11 cellular contexts compared by ENCODE assay signal in the genomic region with DNA sequence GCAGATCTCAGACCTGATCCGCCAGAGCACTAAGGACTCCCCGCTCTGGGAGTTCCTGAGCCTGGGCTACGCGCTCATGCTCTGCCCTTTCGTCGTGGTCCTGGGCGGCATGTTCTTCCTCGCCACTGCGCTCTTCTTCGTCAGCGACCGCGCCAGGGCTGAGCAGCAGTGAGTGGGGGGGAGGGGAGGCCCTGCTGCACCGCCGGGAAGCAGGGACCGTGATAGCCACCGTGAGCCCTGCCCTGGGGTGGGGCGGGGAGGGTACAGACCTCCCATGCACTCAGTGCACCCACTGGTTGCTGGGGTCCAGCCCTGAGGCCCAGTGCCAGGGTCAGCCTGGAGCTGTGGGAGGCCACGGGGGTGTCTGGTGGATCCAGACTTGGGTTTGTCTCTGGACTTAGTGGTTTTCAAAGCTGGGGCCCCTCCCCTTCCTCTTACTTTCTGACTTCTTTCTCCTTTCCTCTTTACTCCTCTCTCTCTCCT. TPM values are rescaled to one million over a fixed set of nuclear protein-coding genes. Genes with fewer than 3 reads are reported as not detected.
DNase-seq lines count a peak whose midpoint lies in the region; ATAC-seq and TF ChIP-seq lines count a peak whose summit lies in the region.
"Had no signal": no experiment of that assay in that cellular context is flagged by ENCODE, and none has a peak within 500 bp of the region (broad histone marks: within the 10 kb centered on the region; RNA-seq: fewer than 3 reads in every experiment).

No MANE protein-coding gene starts in this region.

- no peak for TF ChIP-seq POLR2A in uterus (IDR thresholded peaks at IDR 0.05)

- no peaks in the 10 kb centered on the region for H3K36me3 ChIP-seq in uterus

- intact Hi-C loops in dorsolateral prefrontal cortex (cut with DNase I) (loop anchor here in 1 of 2 donors (5.0 kb wide), 1 partner anchor 114 kb away; no protein-coding TSS in a partner anchor), uterus (cut with DNase I; ENCODE audit: low total_unique reads) (no loop called here)

- H3K4me3 ChIP-seq in dorsolateral prefrontal cortex: peak overlapping the region in 29 of 59 donors; percentile 0 to 61 (median 24)
- peak overlapping the region in 1 of 2 donors; percentile 16 for H3K4me3 ChIP-seq in uterus

- H3K9me3 ChIP-seq in uterus: no peaks in the 10 kb centered on the region

- DNase-seq in activated T-cell treated with anti-CD3 and anti-CD28 coated beads, Interleukin-2, amount 50 U/mL, for 24 hours: peak; percentile 47
- DNase-seq in activated T-cell treated with anti-CD3 and anti-CD28 coated beads, Interleukin-2, amount 50 U/mL, for 72 hours: no peak
- DNase-seq in dorsolateral prefrontal cortex (no peak), medulla oblongata (ENCODE audit: extremely low spot score) (peak; percentile 54), uterus (peak in 1 of 2 donors; percentile 39), NCI-H1417 (lab: John Stamatoyannopoulos, UW) (no peak)
- DNase-seq in activated CD4-positive, alpha-beta T cell treated with anti-CD3 and anti-CD28 coated beads for 1 hour: no peak
- DNase-seq: NCI-H187 treated with DMSO at 0.1 percent for 48 hours had no signal

- H3K27ac Mint-ChIP-seq in activated T-cell treated with anti-CD3 and anti-CD28 coated beads, Interleukin-2, amount 50 U/mL, for 24 hours: no peak overlapping the region
- H3K27ac Mint-ChIP-seq in activated T-cell treated with anti-CD3 and anti-CD28 coated beads, Interleukin-2, amount 50 U/mL, for 72 hours: no peak overlapping the region

- H3K27me3 ChIP-seq in dorsolateral prefrontal cortex (no peaks in the 10 kb centered on the region), uterus (no peaks in the 10 kb centered on the region)

- H3K9me3 Mint-ChIP-seq in activated T-cell treated with anti-CD3 and anti-CD28 coated beads, Interleukin-2, amount 50 U/mL, for 24 hours: no peaks in the 10 kb centered on the region
- no peaks in the 10 kb centered on the region for H3K9me3 Mint-ChIP-seq in activated T-cell treated with anti-CD3 and anti-CD28 coated beads, Interleukin-2, amount 50 U/mL, for 72 hours

- ATAC-seq in activated T-cell treated with anti-CD3 and anti-CD28 coated beads, Interleukin-2, amount 50 U/mL, for 72 hours (replicated peaks in 1 of 2): no peak
- no peak for ATAC-seq in GM18519 (IDR thresholded peaks at IDR 0.05; ENCODE audit: low FRiP score, unreplicated experiment)

- peaks cover 46% of the 10 kb centered on the region for H3K36me3 Mint-ChIP-seq in activated T-cell treated with anti-CD3 and anti-CD28 coated beads, Interleukin-2, amount 50 U/mL, for 24 hours (ENCODE audit: low read depth)
- peaks cover 0 to 5% of the 10 kb centered on the region in 2 donors for H3K36me3 Mint-ChIP-seq in activated T-cell treated with anti-CD3 and anti-CD28 coated beads, Interleukin-2, amount 50 U/mL, for 72 hours (ENCODE audit: insufficient read depth in 2 of 2)

- peaks cover 4% of the 10 kb centered on the region for H3K27me3 Mint-ChIP-seq in activated T-cell treated with anti-CD3 and anti-CD28 coated beads, Interleukin-2, amount 50 U/mL, for 24 hours
- peaks cover 7% of the 10 kb centered on the region for H3K27me3 Mint-ChIP-seq in activated T-cell treated with anti-CD3 and anti-CD28 coated beads, Interleukin-2, amount 50 U/mL, for 72 hours (ENCODE audit: low read depth)

- peaks cover 2% of the 10 kb centered on the region for H3K4me1 Mint-ChIP-seq in activated T-cell treated with anti-CD3 and anti-CD28 coated beads, Interleukin-2, amount 50 U/mL, for 24 hours (ENCODE audit: low read depth)
- no peaks in the 10 kb centered on the region for H3K4me1 Mint-ChIP-seq in activated T-cell treated with anti-CD3 and anti-CD28 coated beads, Interleukin-2, amount 50 U/mL, for 72 hours (ENCODE audit: low read depth)

- TF ChIP-seq CTCF in dorsolateral prefrontal cortex (IDR thresholded peaks at IDR 0.05 in 54 of 56, conservative IDR thresholded peaks at IDR 0.05 in 2 of 56; ENCODE audit: low read depth in 1 of 56, partially characterized antibody in 56 of 56) (no peak), uterus (IDR thresholded peaks at IDR 0.05) (no peak)

- peaks cover 0 to 13% of the 10 kb centered on the region in 2 donors for H3K4me1 ChIP-seq in uterus

- H3K4me3 Mint-ChIP-seq in activated T-cell treated with anti-CD3 and anti-CD28 coated beads, Interleukin-2, amount 50 U/mL, for 24 hours: no peak overlapping the region
- no peak overlapping the region for H3K4me3 Mint-ChIP-seq in activated T-cell treated with anti-CD3 and anti-CD28 coated beads, Interleukin-2, amount 50 U/mL, for 72 hours

- peak overlapping the region; percentile 71 to 100 (median 98) for H3K27ac ChIP-seq in dorsolateral prefrontal cortex
- H3K27ac ChIP-seq in uterus: peak overlapping the region; percentile 39 to 52

RNA-seq across cellular contexts. Expression of a gene that starts 18.9 kb away (rescaled TPM):
- 10 to 100 TPM; 44.5 to 55.7 TPM for total RNA-seq in activated T-cell treated with anti-CD3 and anti-CD28 coated beads, Interleukin-2, amount 50 U/mL, for 72 hours
- total RNA-seq in dorsolateral prefrontal cortex: 100 to 1,000 TPM in 2 of 120 experiments, 10 to 100 TPM in 118; 49.9 to 110 (median 68.5) TPM
- 10 to 100 TPM; 10.9 to 64.7 (median 25.2) TPM for total RNA-seq in uterus

RNA-seq across cellular contexts. Expression of a gene that starts 24.1 kb away (rescaled TPM):
- total RNA-seq in activated T-cell treated with anti-CD3 and anti-CD28 coated beads, Interleukin-2, amount 50 U/mL, for 72 hours: not detected
- under 1 TPM in 1 of 120 experiments, not detected in 119; 0.29 TPM for total RNA-seq in dorsolateral prefrontal cortex
- 1 to 10 TPM in 1 of 4 donors, under 1 TPM in 2, not detected in 1; 0.21 to 4.4 (median 0.29) TPM for total RNA-seq in uterus
- total RNA-seq: osteoblast had no signal

RNA-seq across cellular contexts. Expression of a gene that starts 37.6 kb away (rescaled TPM):
- 1 to 10 TPM; 1.1 to 1.3 TPM for total RNA-seq in activated T-cell treated with anti-CD3 and anti-CD28 coated beads, Interleukin-2, amount 50 U/mL, for 72 hours
- total RNA-seq in dorsolateral prefrontal cortex (100 to 1,000 TPM in 4 of 120 experiments, 10 to 100 TPM in 116; 41.1 to 115 (median 69.7) TPM), uterus (10 to 100 TPM in 2 of 4 donors, 1 to 10 TPM in 2; 3.8 to 40.5 (median 13.6) TPM)

RNA-seq across cellular contexts. Expression of a gene that starts 48.0 kb away (rescaled TPM):
- total RNA-seq in activated T-cell treated with anti-CD3 and anti-CD28 coated beads, Interleukin-2, amount 50 U/mL, for 72 hours: not detected
- 1 to 10 TPM in 38 of 120 experiments, under 1 TPM in 51, not detected in 31; 0.19 to 4.3 (median 0.85) TPM for total RNA-seq in dorsolateral prefrontal cortex
- total RNA-seq in uterus: 10 to 100 TPM in 1 of 4 donors, 1 to 10 TPM in 2, not detected in 1; 5.7 to 12.0 (median 6.8) TPM
- total RNA-seq: bronchial epithelial cell, osteoblast had no signal

Comparison
In these comparisons a context has a peak if more than half of its experiments do, and no peak if none do; other contexts are left out.
1. DNase-seq: peak in activated T-cell treated with anti-CD3 and anti-CD28 coated beads, Interleukin-2, amount 50 U/mL, for 24 hours (single experiment) and medulla oblongata (single experiment); none in activated T-cell treated with anti-CD3 and anti-CD28 coated beads, Interleukin-2, amount 50 U/mL, for 72 hours (0 of 2), dorsolateral prefrontal cortex (0 of 10), activated CD4-positive, alpha-beta T cell treated with anti-CD3 and anti-CD28 coated beads for 1 hour (single experiment) and NCI-H1417 (0 of 3).